Comparison of ENCODE assay signal across 16 cellular contexts in the genomic region with DNA sequence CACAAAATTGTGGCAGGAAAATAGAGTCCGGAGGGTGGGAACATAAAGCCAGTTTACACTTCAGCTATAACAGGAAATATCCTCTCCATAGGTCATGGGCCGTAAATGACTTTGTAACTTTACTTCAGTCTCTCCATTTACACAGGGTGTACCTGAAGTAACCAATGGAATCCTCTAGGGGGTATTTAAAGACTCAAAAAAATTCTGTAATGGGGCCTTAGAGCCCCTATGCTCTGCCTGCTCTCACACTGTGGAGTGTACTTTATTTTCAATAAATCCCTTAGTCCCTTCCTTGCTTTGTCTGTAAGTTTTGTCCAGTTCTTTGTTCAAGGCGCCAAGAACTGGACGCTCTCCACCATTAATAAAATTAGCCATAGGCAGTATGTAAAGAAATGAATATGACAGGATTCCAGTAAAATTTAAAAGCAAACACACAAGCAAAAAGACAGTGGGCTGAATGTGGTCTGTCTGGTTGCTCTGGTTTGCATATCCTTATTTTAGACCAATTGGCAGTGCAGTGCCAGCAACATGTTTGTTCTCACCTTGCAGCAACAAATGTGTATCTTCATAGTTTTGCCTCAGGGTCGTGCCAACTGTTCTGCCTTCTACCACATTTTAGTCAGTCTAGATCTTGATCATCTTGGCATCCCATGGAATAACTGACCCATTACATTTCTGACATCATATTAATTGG.
"Had no signal": no experiment of that assay in that cellular context is flagged by ENCODE, and none has a peak within 500 bp of the region (broad histone marks: within the 10 kb centered on the region; RNA-seq: fewer than 3 reads in every experiment).

No MANE protein-coding gene starts in this region.

- H3K4me1 Mint-ChIP-seq: activated B cell treated with CpG ODN at 0.5 μM for 24 hours; activated naive CD4-positive, alpha-beta T cell treated with anti-CD3 and anti-CD28 coated beads, Interleukin-2, amount 10 ng/mL, durations not matched to agents 7 days and 5 days had no signal

- H3K4me3 ChIP-seq: esophagus squamous epithelium, right lobe of liver, suprapubic skin had no signal

- H3K27me3 ChIP-seq: esophagus squamous epithelium, right lobe of liver, suprapubic skin had no signal

- H3K9me3 ChIP-seq: esophagus squamous epithelium, right lobe of liver, suprapubic skin had no signal

- H3K36me3 Mint-ChIP-seq: activated naive CD4-positive, alpha-beta T cell treated with anti-CD3 and anti-CD28 coated beads, Interleukin-2, amount 10 ng/mL, durations not matched to agents 7 days and 5 days; natural killer cell treated with Interleukin-12 subunit alpha and Interleukin-12 subunit beta and Interleukin-15 and Interleukin-18, amount 100 ng/mL, for 72 hours had no signal

- H3K27ac Mint-ChIP-seq: activated B cell treated with CpG ODN at 0.5 μM for 24 hours; activated naive CD4-positive, alpha-beta T cell treated with anti-CD3 and anti-CD28 coated beads, Interleukin-2, amount 10 ng/mL, durations not matched to agents 7 days and 5 days; activated T-helper 2 cell treated with anti-CD3 and anti-CD28 coated beads, Interferon-gamma antibody, Interleukin-2, Interleukin-4, amounts not matched to agents 10 μg/mL and 5 μg/mL and 100 μg/mL, durations not matched to agents 14 hours and 24 hours and 36 hours; dendritic cell treated with granulocyte-macrophage colony-stimulating factor and Interleukin-4, amounts not matched to agents 40 ng/mL and 50 ng/mL, for 4 days; natural killer cell treated with Interleukin-12 subunit alpha and Interleukin-12 subunit beta and Interleukin-15 and Interleukin-18, amount 100 ng/mL, for 72 hours; stimulated activated naive CD8-positive, alpha-beta T cell treated with anti-CD3 and anti-CD28 coated beads, Interleukin-15, Interleukin-2, amounts not matched to agents 100 ng/mL and 50 ng/mL, for 24 hours; T-helper 1 cell treated with Interleukin-12 subunit alpha and Interleukin-12 subunit beta and Interleukin-4 antibody, amounts not matched to agents 30 μg/mL and 1 μg/mL, for 36 hours had no signal

- H3K4me3 Mint-ChIP-seq: activated B cell treated with CpG ODN at 0.5 μM for 24 hours; activated naive CD4-positive, alpha-beta T cell treated with anti-CD3 and anti-CD28 coated beads, Interleukin-2, amount 10 ng/mL, durations not matched to agents 7 days and 5 days; dendritic cell treated with granulocyte-macrophage colony-stimulating factor and Interleukin-4, amounts not matched to agents 40 ng/mL and 50 ng/mL, for 4 days; natural killer cell treated with Interleukin-12 subunit alpha and Interleukin-12 subunit beta and Interleukin-15 and Interleukin-18, amount 100 ng/mL, for 72 hours; stimulated activated naive CD8-positive, alpha-beta T cell treated with anti-CD3 and anti-CD28 coated beads, Interleukin-15, Interleukin-2, amounts not matched to agents 100 ng/mL and 50 ng/mL, for 24 hours; T-helper 1 cell treated with Interleukin-12 subunit alpha and Interleukin-12 subunit beta and Interleukin-4 antibody, amounts not matched to agents 30 μg/mL and 1 μg/mL, for 36 hours had no signal

- H3K27ac ChIP-seq: esophagus squamous epithelium, right lobe of liver, suprapubic skin had no signal

- H3K36me3 ChIP-seq: esophagus squamous epithelium, right lobe of liver, suprapubic skin had no signal

- H3K4me1 ChIP-seq: esophagus squamous epithelium, right lobe of liver, suprapubic skin had no signal

- H3K27me3 Mint-ChIP-seq: activated B cell treated with CpG ODN at 0.5 μM for 24 hours; activated naive CD4-positive, alpha-beta T cell treated with anti-CD3 and anti-CD28 coated beads, Interleukin-2, amount 10 ng/mL, durations not matched to agents 7 days and 5 days; dendritic cell treated with granulocyte-macrophage colony-stimulating factor and Interleukin-4, amounts not matched to agents 40 ng/mL and 50 ng/mL, for 4 days; natural killer cell treated with Interleukin-12 subunit alpha and Interleukin-12 subunit beta and Interleukin-15 and Interleukin-18, amount 100 ng/mL, for 72 hours; stimulated activated naive CD8-positive, alpha-beta T cell treated with anti-CD3 and anti-CD28 coated beads, Interleukin-15, Interleukin-2, amounts not matched to agents 100 ng/mL and 50 ng/mL, for 24 hours had no signal

- ATAC-seq: left ventricle myocardium superior; natural killer cell treated with Interleukin-12 subunit alpha and Interleukin-12 subunit beta and Interleukin-15 and Interleukin-18, amount 100 ng/mL, for 72 hours; right lobe of liver had no signal

- DNase-seq: activated B cell treated with CpG ODN at 0.5 μM for 24 hours; activated CD4-positive, alpha-beta T cell treated with anti-CD3 and anti-CD28 coated beads, Interleukin-2, amount 50 U/mL, for 4 hours; activated naive CD4-positive, alpha-beta T cell treated with anti-CD3 and anti-CD28 coated beads, Interleukin-2, amount 10 ng/mL, durations not matched to agents 7 days and 5 days; esophagus squamous epithelium; hippocampal formation; left ventricle myocardium superior; mesenchymal stem cell; occipital lobe; right lobe of liver; trophoblast cell had no signal

- H3K9me3 Mint-ChIP-seq: T-helper 1 cell treated with Interleukin-12 subunit alpha and Interleukin-12 subunit beta and Interleukin-4 antibody, amounts not matched to agents 30 μg/mL and 1 μg/mL, for 36 hours had no signal
